8 cellular contexts compared by ENCODE assay signal in genomic region chr1:241611063-241611462, GRCh38. TPM values are rescaled to one million over a fixed set of nuclear protein-coding genes. Genes with fewer than 3 reads are reported as not detected.
DNase-seq lines count a peak whose midpoint lies in the region; ATAC-seq and TF ChIP-seq lines count a peak whose summit lies in the region.

No MANE protein-coding gene starts in this region.

- H3K9me3 ChIP-seq in right atrium auricular region (no peaks in the 10 kb centered on the region), gastrocnemius medialis (no peaks in the 10 kb centered on the region)

- H3K4me1 ChIP-seq in right atrium auricular region (peaks cover 0 to 5% of the 10 kb centered on the region in 2 donors), gastrocnemius medialis (no peaks in the 10 kb centered on the region)

- H3K36me3 ChIP-seq in right atrium auricular region (no peaks in the 10 kb centered on the region), gastrocnemius medialis (no peaks in the 10 kb centered on the region)

- H3K4me3 ChIP-seq in right atrium auricular region, result no peak overlapping the region
- H3K4me3 ChIP-seq in gastrocnemius medialis, result no peak overlapping the region

- H3K27me3 Mint-ChIP-seq in activated T-helper 17 cell treated with anti-CD3 and anti-CD28 coated beads, Interleukin-2, amount 50 U/mL, for 72 hours, result no peaks in the 10 kb centered on the region
- H3K27me3 Mint-ChIP-seq in activated T-helper 1 cell treated with anti-CD3 and anti-CD28 coated beads, Interleukin-12 subunit alpha, Interleukin-12 subunit beta, Interleukin-2, Interleukin-4 antibody, amounts not matched to agents 30 ng/mL and 10 ng/mL and 1 ng/mL, durations not matched to agents 14 hours and 24 hours and 36 hours (ENCODE audit: insufficient read depth), result no peaks in the 10 kb centered on the region

- H3K27me3 ChIP-seq in right atrium auricular region (no peaks in the 10 kb centered on the region), gastrocnemius medialis (no peaks in the 10 kb centered on the region)

- peaks cover 6% of the 10 kb centered on the region for H3K4me1 Mint-ChIP-seq in activated T-helper 17 cell treated with anti-CD3 and anti-CD28 coated beads, Interleukin-2, amount 50 U/mL, for 72 hours
- peaks cover 14% of the 10 kb centered on the region for H3K4me1 Mint-ChIP-seq in activated T-helper 1 cell treated with anti-CD3 and anti-CD28 coated beads, Interleukin-12 subunit alpha, Interleukin-12 subunit beta, Interleukin-2, Interleukin-4 antibody, amounts not matched to agents 30 ng/mL and 10 ng/mL and 1 ng/mL, durations not matched to agents 14 hours and 24 hours and 36 hours (ENCODE audit: low read depth)

- H3K9me3 Mint-ChIP-seq in activated T-helper 17 cell treated with anti-CD3 and anti-CD28 coated beads, Interleukin-2, amount 50 U/mL, for 72 hours, result no peaks in the 10 kb centered on the region
- H3K9me3 Mint-ChIP-seq in activated T-helper 1 cell treated with anti-CD3 and anti-CD28 coated beads, Interleukin-12 subunit alpha, Interleukin-12 subunit beta, Interleukin-2, Interleukin-4 antibody, amounts not matched to agents 30 ng/mL and 10 ng/mL and 1 ng/mL, durations not matched to agents 14 hours and 24 hours and 36 hours, result no peaks in the 10 kb centered on the region

- no peak for TF ChIP-seq POLR2A in gastrocnemius medialis (IDR thresholded peaks at IDR 0.05)

- H3K36me3 Mint-ChIP-seq in activated T-helper 17 cell treated with anti-CD3 and anti-CD28 coated beads, Interleukin-2, amount 50 U/mL, for 72 hours (ENCODE audit: low read depth), result no peaks in the 10 kb centered on the region
- H3K36me3 Mint-ChIP-seq in activated T-helper 1 cell treated with anti-CD3 and anti-CD28 coated beads, Interleukin-12 subunit alpha, Interleukin-12 subunit beta, Interleukin-2, Interleukin-4 antibody, amounts not matched to agents 30 ng/mL and 10 ng/mL and 1 ng/mL, durations not matched to agents 14 hours and 24 hours and 36 hours (ENCODE audit: low read depth), result no peaks in the 10 kb centered on the region

- peak; percentile 67 to 79 for TF ChIP-seq CTCF in right atrium auricular region (IDR thresholded peaks at IDR 0.05)
- TF ChIP-seq CTCF in gastrocnemius medialis (IDR thresholded peaks at IDR 0.05 in 4 of 5, conservative IDR thresholded peaks at IDR 0.05 in 1 of 5), result peak; percentile 61 to 85 (median 69)

- ATAC-seq in GM19043 (IDR thresholded peaks at IDR 0.05; ENCODE audit: low read depth, unreplicated experiment), result peak; percentile 86
- peak; percentile 91 for ATAC-seq in HG03108 (IDR thresholded peaks at IDR 0.05; ENCODE audit: unreplicated experiment)
- ATAC-seq in activated T-helper 17 cell treated with anti-CD3 and anti-CD28 coated beads, Interleukin-2, amount 50 U/mL, for 72 hours (replicated peaks), result peak; percentile 48
- peak; percentile 78 to 84 for ATAC-seq in gastrocnemius medialis

- intact Hi-C loops in gastrocnemius medialis (cut with DNase I; ENCODE audit: low total_unique reads), result loop anchor here (5.0 to 10.0 kb wide), 3 partner anchors 236 to 406 kb away; partner anchors contain the start of genes EXO1 and MAP1LC3C
- intact Hi-C loops in activated T-helper 1 cell treated with anti-CD3 and anti-CD28 coated beads, Interleukin-12 subunit alpha, Interleukin-12 subunit beta, Interleukin-2, Interleukin-4 antibody, amounts not matched to agents 30 ng/mL and 10 ng/mL and 1 ng/mL, durations not matched to agents 14 hours and 24 hours and 36 hours (cut with micrococcal nuclease), result loop anchor here (1.0 kb wide), 6 partner anchors 16 to 407 kb away; partner anchors contain the start of gene KMO

- no peak overlapping the region for H3K4me3 Mint-ChIP-seq in activated T-helper 17 cell treated with anti-CD3 and anti-CD28 coated beads, Interleukin-2, amount 50 U/mL, for 72 hours
- no peak overlapping the region for H3K4me3 Mint-ChIP-seq in activated T-helper 1 cell treated with anti-CD3 and anti-CD28 coated beads, Interleukin-12 subunit alpha, Interleukin-12 subunit beta, Interleukin-2, Interleukin-4 antibody, amounts not matched to agents 30 ng/mL and 10 ng/mL and 1 ng/mL, durations not matched to agents 14 hours and 24 hours and 36 hours

- DNase-seq in DMS 273 (lab: John Stamatoyannopoulos, UW; ENCODE audit: unreplicated experiment) (peak; percentile 83), NCI-H2227 treated with DMSO at 0.1 percent for 48 hours (lab: John Stamatoyannopoulos, UW) (peak; percentile 77), right atrium auricular region (ENCODE audit: low spot score) (no peak), gastrocnemius medialis (no peak)
- no peak for DNase-seq in activated T-helper 1 cell treated with anti-CD3 and anti-CD28 coated beads, Interleukin-12 subunit alpha, Interleukin-12 subunit beta, Interleukin-2, Interleukin-4 antibody, amounts not matched to agents 30 ng/mL and 10 ng/mL and 1 ng/mL, durations not matched to agents 14 hours and 24 hours and 36 hours (ENCODE audit: low spot score)

- H3K27ac ChIP-seq in right atrium auricular region, result no peak overlapping the region
- no peak overlapping the region for H3K27ac ChIP-seq in gastrocnemius medialis

- no peak overlapping the region for H3K27ac Mint-ChIP-seq in activated T-helper 17 cell treated with anti-CD3 and anti-CD28 coated beads, Interleukin-2, amount 50 U/mL, for 72 hours
- no peak overlapping the region for H3K27ac Mint-ChIP-seq in activated T-helper 1 cell treated with anti-CD3 and anti-CD28 coated beads, Interleukin-12 subunit alpha, Interleukin-12 subunit beta, Interleukin-2, Interleukin-4 antibody, amounts not matched to agents 30 ng/mL and 10 ng/mL and 1 ng/mL, durations not matched to agents 14 hours and 24 hours and 36 hours

- in situ Hi-C loops in gastrocnemius medialis (cut with MboI; ENCODE audit: low sequenced_read_pairs in 4 of 4), result loop anchor here (10.0 to 25.0 kb wide), 3 partner anchors 226 to 401 kb away; partner anchors contain the start of genes EXO1 (in 2 of the 4) and MAP1LC3C (in 1 of the 4)

RNA-seq across cellular contexts. Expression of gene CHML, which starts 29.1 kb away (rescaled TPM):
- total RNA-seq in activated T-helper 17 cell treated with anti-CD3 and anti-CD28 coated beads, Interleukin-2, amount 50 U/mL, for 72 hours, result 10 to 100 TPM in 1 of 2 donors, 1 to 10 TPM in 1; 8.9 to 13.4 TPM
- 1 to 10 TPM; 2.7 to 3.2 TPM for total RNA-seq in right atrium auricular region
- total RNA-seq in gastrocnemius medialis, result 1 to 10 TPM; 3.2 to 6.5 (median 4.8) TPM
- total RNA-seq in activated T-helper 1 cell treated with anti-CD3 and anti-CD28 coated beads, Interleukin-12 subunit alpha, Interleukin-12 subunit beta, Interleukin-2, Interleukin-4 antibody, amounts not matched to agents 30 ng/mL and 10 ng/mL and 1 ng/mL, durations not matched to agents 14 hours and 24 hours and 36 hours, result 17.8 and 20.8 TPM in 2 replicates

RNA-seq across cellular contexts. Expression of gene OPN3, which starts 29.1 kb away (rescaled TPM):
- total RNA-seq in activated T-helper 17 cell treated with anti-CD3 and anti-CD28 coated beads, Interleukin-2, amount 50 U/mL, for 72 hours, result 10 to 100 TPM in 1 of 2 donors, 1 to 10 TPM in 1; 9.2 to 14.7 TPM
- total RNA-seq in right atrium auricular region (1 to 10 TPM; 6.3 to 9.9 TPM), gastrocnemius medialis (1 to 10 TPM; 4.6 to 9.6 (median 5.8) TPM)
- total RNA-seq in activated T-helper 1 cell treated with anti-CD3 and anti-CD28 coated beads, Interleukin-12 subunit alpha, Interleukin-12 subunit beta, Interleukin-2, Interleukin-4 antibody, amounts not matched to agents 30 ng/mL and 10 ng/mL and 1 ng/mL, durations not matched to agents 14 hours and 24 hours and 36 hours, result 9.5 and 11.1 TPM in 2 replicates

RNA-seq across cellular contexts. Expression of gene WDR64, which starts 41.0 kb away (rescaled TPM):
- not detected for total RNA-seq in activated T-helper 17 cell treated with anti-CD3 and anti-CD28 coated beads, Interleukin-2, amount 50 U/mL, for 72 hours
- total RNA-seq in right atrium auricular region (not detected), gastrocnemius medialis (under 1 TPM in 1 of 4 donors, not detected in 3; 0.22 TPM)
- not detected in 2 replicates for total RNA-seq in activated T-helper 1 cell treated with anti-CD3 and anti-CD28 coated beads, Interleukin-12 subunit alpha, Interleukin-12 subunit beta, Interleukin-2, Interleukin-4 antibody, amounts not matched to agents 30 ng/mL and 10 ng/mL and 1 ng/mL, durations not matched to agents 14 hours and 24 hours and 36 hours

Comparison
In these comparisons a context has a peak if more than half of its experiments do, and no peak if none do; other contexts are left out.
1. DNase-seq: peak in DMS 273 (single experiment) and NCI-H2227 treated with DMSO at 0.1 percent for 48 hours (single experiment); none in right atrium auricular region (single experiment), gastrocnemius medialis (0 of 2) and activated T-helper 1 cell treated with anti-CD3 and anti-CD28 coated beads, Interleukin-12 subunit alpha, Interleukin-12 subunit beta, Interleukin-2, Interleukin-4 antibody, amounts not matched to agents 30 ng/mL and 10 ng/mL and 1 ng/mL, durations not matched to agents 14 hours and 24 hours and 36 hours (single experiment).
2. Peak in every context shown above with its lines, with median percentiles within 50 percentile points of each other: ATAC-seq.